ENCODE assay signal across 12 cellular contexts in the genomic region with DNA sequence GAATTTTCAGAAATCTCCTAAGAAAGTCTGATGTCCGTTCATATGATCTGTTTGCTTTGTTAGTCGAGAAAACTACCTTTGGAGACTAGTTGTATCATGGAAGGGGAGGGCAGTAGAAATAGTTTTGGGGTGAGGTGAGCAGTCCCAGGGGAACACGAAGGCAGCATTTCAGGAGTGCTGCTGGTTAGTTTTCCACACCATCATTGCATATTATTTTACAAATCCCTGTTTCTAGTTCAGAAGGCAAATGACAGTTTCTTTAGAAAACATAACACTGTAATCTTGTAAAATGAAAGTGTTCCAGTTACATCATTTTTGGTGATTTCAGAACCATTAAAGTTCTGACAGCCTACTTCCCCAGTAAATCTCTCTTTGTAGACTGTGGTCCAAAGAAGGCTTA. TPM values are rescaled to one million over a fixed set of nuclear protein-coding genes. Genes with fewer than 3 reads are reported as not detected.
"Had no signal": no experiment of that assay in that cellular context is flagged by ENCODE, and none has a peak within 500 bp of the region (broad histone marks: within the 10 kb centered on the region; RNA-seq: fewer than 3 reads in every experiment).

No MANE protein-coding gene starts in this region.

RNA-seq across cellular contexts. Expression of a gene that starts 40.3 kb away (rescaled TPM):
- total RNA-seq: activated B cell treated with CpG ODN at 0.5 μM for 24 hours; activated naive CD4-positive, alpha-beta T cell treated with anti-CD3 and anti-CD28 coated beads, Interleukin-2, amount 50 U/mL, for 72 hours; bronchial epithelial cell; dermis microvascular lymphatic vessel endothelial cell; fibroblast of lung; gastroesophageal sphincter; kidney; omental fat pad; prostate gland; right atrium auricular region; stomach; temporal lobe had no signal
